Comparison of ENCODE assay signal across 29 cellular contexts in the genomic region with DNA sequence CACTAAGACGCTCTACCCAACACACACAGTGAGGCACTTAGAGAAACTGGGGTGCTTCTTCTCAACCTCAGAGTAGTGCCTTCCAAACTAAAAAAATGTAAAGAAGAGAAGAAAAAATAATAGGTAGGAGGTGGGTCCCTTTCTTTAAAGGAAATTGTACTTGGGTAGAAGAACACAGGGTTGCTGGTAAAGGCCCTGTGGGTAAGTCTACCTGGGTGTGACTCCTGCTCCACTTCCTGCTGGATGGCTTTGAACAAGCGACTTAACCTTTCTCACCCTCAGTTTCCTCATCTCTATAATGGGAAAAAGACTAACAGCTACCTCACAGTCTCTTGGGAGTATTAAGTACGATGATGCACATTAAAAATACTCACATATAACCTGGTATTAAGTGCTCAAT. TPM values are rescaled to one million over a fixed set of nuclear protein-coding genes. Genes with fewer than 3 reads are reported as not detected.
"Had no signal": no experiment of that assay in that cellular context is flagged by ENCODE, and none has a peak within 500 bp of the region (broad histone marks: within the 10 kb centered on the region; RNA-seq: fewer than 3 reads in every experiment).

No MANE protein-coding gene starts in this region.

- H3K27ac Mint-ChIP-seq: activated CD8-positive, alpha-beta T cell treated with anti-CD3 and anti-CD28 coated beads, Interleukin-2, amount 10 ng/mL, durations not matched to agents 7 days and 5 days; activated T-cell treated with anti-CD3 and anti-CD28 coated beads, Interleukin-2, amount 50 U/mL, for 24 hours; activated T-helper 1 cell treated with anti-CD3 and anti-CD28 coated beads, Interleukin-12 subunit alpha, Interleukin-12 subunit beta, Interleukin-2, Interleukin-4 antibody, amounts not matched to agents 30 ng/mL and 10 ng/mL and 1 ng/mL, durations not matched to agents 14 hours and 24 hours and 36 hours; brain had no signal

- ATAC-seq: activated CD4-positive, CD25-positive, alpha-beta regulatory T cell treated with anti-CD3 and anti-CD28 coated beads, Interleukin-2, amount 50 U/mL, for 24 hours; activated CD8-positive, alpha-beta T cell treated with anti-CD3 and anti-CD28 coated beads, Interleukin-2, amount 10 ng/mL, durations not matched to agents 7 days and 5 days; Panc1; Right ventricle myocardium inferior had no signal

- H3K36me3 ChIP-seq: SJCRH30 had no signal

- H3K9me3 Mint-ChIP-seq: activated T-cell treated with anti-CD3 and anti-CD28 coated beads, Interleukin-2, amount 50 U/mL, for 24 hours; activated T-helper 1 cell treated with anti-CD3 and anti-CD28 coated beads, Interleukin-12 subunit alpha, Interleukin-12 subunit beta, Interleukin-2, Interleukin-4 antibody, amounts not matched to agents 30 ng/mL and 10 ng/mL and 1 ng/mL, durations not matched to agents 14 hours and 24 hours and 36 hours; central memory CD8-positive, alpha-beta T cell had no signal

- H3K36me3 Mint-ChIP-seq: brain had no signal

- H3K27ac ChIP-seq: KMS-11, SJCRH30 had no signal

- H3K4me3 Mint-ChIP-seq: activated CD8-positive, alpha-beta T cell treated with anti-CD3 and anti-CD28 coated beads, Interleukin-2, amount 10 ng/mL, durations not matched to agents 7 days and 5 days; activated T-cell treated with anti-CD3 and anti-CD28 coated beads, Interleukin-2, amount 50 U/mL, for 24 hours; activated T-helper 1 cell treated with anti-CD3 and anti-CD28 coated beads, Interleukin-12 subunit alpha, Interleukin-12 subunit beta, Interleukin-2, Interleukin-4 antibody, amounts not matched to agents 30 ng/mL and 10 ng/mL and 1 ng/mL, durations not matched to agents 14 hours and 24 hours and 36 hours; brain; central memory CD8-positive, alpha-beta T cell had no signal

- H3K4me3 ChIP-seq: SJCRH30 had no signal

- DNase-seq: activated CD4-positive, alpha-beta T cell treated with anti-CD3 and anti-CD28 coated beads for 48 hours; activated CD8-positive, alpha-beta T cell treated with anti-CD3 and anti-CD28 coated beads, Interleukin-2, amount 10 ng/mL, durations not matched to agents 7 days and 5 days; activated effector memory CD4-positive, alpha-beta T cell treated with anti-CD3 and anti-CD28 coated beads, Interleukin-2, amount 50 U/mL, for 16 hours; activated naive CD4-positive, alpha-beta T cell treated with anti-CD3 and anti-CD28 coated beads, Interleukin-2, amount 50 U/mL, for 16 hours; activated T-cell treated with anti-CD3 and anti-CD28 coated beads, Interleukin-2, amount 50 U/mL, for 24 hours; amygdala; NCI-H1092; NCI-H1417; NCI-H2029; NCI-H2107; NCI-H2171 treated with DMSO at 0.1 percent for 48 hours; NCI-H345; NCI-H510A treated with DMSO at 0.1 percent for 48 hours; NCI-H69; NK-92 treated with Interleukin-12 subunit alpha and Interleukin-12 subunit beta, amount 100 ng/mL, for 24 hours; OCI-M1; RPMI8226; SJCRH30; SK-N-SH had no signal

- H3K27me3 ChIP-seq: SJCRH30 had no signal

- H3K27me3 Mint-ChIP-seq: activated T-cell treated with anti-CD3 and anti-CD28 coated beads, Interleukin-2, amount 50 U/mL, for 24 hours had no signal

- H3K9me3 ChIP-seq: SJCRH30, SK-N-SH had no signal

RNA-seq across cellular contexts. Expression of a gene that starts 32.1 kb away (rescaled TPM):
- total RNA-seq: activated CD8-positive, alpha-beta T cell treated with anti-CD3 and anti-CD28 coated beads, Interleukin-2, amount 10 ng/mL, durations not matched to agents 7 days and 5 days; activated T-helper 1 cell treated with anti-CD3 and anti-CD28 coated beads, Interleukin-12 subunit alpha, Interleukin-12 subunit beta, Interleukin-2, Interleukin-4 antibody, amounts not matched to agents 30 ng/mL and 10 ng/mL and 1 ng/mL, durations not matched to agents 14 hours and 24 hours and 36 hours; astrocyte; MCF 10A; Right ventricle myocardium inferior; SJCRH30; T-helper 1 cell treated with Interleukin-12 subunit alpha and Interleukin-12 subunit beta and Interleukin-4 antibody, amounts not matched to agents 30 ng/mL and 1 ng/mL, for 36 hours had no signal
- polyA plus RNA-seq: SK-N-SH had no signal
